Comparison of ENCODE assay signal across 1 cellular context in the genomic region with DNA sequence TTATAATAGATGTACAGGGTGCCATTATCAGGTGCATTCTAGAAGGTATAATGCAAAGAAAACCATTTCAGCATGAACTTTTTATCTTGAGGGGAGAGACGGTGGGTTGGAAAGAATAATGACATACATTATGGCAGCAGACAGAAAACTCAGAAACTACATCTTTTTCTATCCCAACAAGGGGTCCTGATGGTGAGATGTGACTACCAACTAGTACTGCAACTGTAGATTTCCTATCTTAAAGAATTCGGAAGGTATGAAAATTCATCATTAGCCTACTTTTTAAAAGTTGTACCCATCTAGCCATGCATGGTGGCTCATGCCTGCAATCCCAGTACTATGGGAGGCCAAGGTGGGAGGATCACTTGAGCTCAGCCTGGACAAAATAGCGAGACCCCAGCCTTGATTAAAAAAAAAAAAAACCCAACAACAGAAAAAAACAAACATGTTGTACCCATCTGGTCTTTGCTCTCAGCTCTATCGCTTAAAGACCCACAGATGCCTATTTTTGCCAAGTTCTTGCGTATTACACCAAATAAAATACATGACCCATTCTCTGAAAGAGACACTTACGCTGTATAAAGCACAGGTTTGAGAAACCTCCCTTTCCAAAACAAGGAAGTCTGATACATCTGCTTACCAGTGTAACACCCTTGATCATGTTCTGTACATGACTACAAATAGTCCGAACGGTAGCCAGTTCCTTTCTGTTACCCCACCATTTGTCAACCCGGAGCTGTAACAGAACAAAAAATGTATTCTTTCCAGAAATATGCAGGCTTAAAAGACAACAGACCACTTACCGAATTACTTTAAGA.
TF ChIP-seq lines count a peak whose summit lies in the region.

No MANE protein-coding gene starts in this region.

TF ChIP-seq in HCT116, 20 proteins besides CTCF, POLR2A, EP300 and RAD21 (continued from another document):
- TF ChIP-seq, protein P1, sequence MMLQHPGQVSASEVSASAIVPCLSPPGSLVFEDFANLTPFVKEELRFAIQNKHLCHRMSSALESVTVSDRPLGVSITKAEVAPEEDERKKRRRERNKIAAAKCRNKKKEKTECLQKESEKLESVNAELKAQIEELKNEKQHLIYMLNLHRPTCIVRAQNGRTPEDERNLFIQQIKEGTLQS (IDR thresholded peaks at IDR 0.05) = no peak
- TF ChIP-seq ZFX (IDR thresholded peaks at IDR 0.05) (no peak), TCF7L2 (IDR thresholded peaks at IDR 0.05; ENCODE audit: borderline replicate concordance, extremely low read depth, insufficient read depth, insufficient read length) (no peak), EZH2 (IDR thresholded peaks at IDR 0.05) (no peak)
